ENCODE assay signal across 16 cellular contexts in genomic region chr19:39133431-39134270, GRCh38. TPM values are rescaled to one million over a fixed set of nuclear protein-coding genes. Genes with fewer than 3 reads are reported as not detected.
A peak's percentile ranks its signal among the peaks of the same experiment; 100 is the strongest.
DNase-seq lines count a peak whose midpoint lies in the region; ATAC-seq and TF ChIP-seq lines count a peak whose summit lies in the region.
"Had no signal": no experiment of that assay in that cellular context is flagged by ENCODE, and none has a peak within 500 bp of the region (broad histone marks: within the 10 kb centered on the region; RNA-seq: fewer than 3 reads in every experiment).

No MANE protein-coding gene starts in this region.

- no peaks in the 10 kb centered on the region for H3K27me3 ChIP-seq in transverse colon

- no peak for ATAC-seq in GM21737 (IDR thresholded peaks at IDR 0.05; ENCODE audit: unreplicated experiment)
- ATAC-seq: natural killer cell treated with Interleukin-12 subunit alpha and Interleukin-12 subunit beta and Interleukin-15 and Interleukin-18, amount 100 ng/mL, for 72 hours; stimulated activated effector memory CD8-positive, alpha-beta T cell treated with anti-CD3 and anti-CD28 coated beads, Interleukin-12 subunit alpha, Interleukin-12 subunit beta, amount 100 ng/mL, for 72 hours had no signal

- in situ Hi-C loops in transverse colon (cut with MboI; ENCODE audit: low pct_ligation_motif_present in 1 of 4, low pct_unique_long_range_greater_than_20kb in 1 of 4, low sequenced_read_pairs in 3 of 4): no loop called here

- no peak for TF ChIP-seq EP300 in transverse colon (IDR thresholded peaks at IDR 0.05; ENCODE audit: low read depth)

- no peaks in the 10 kb centered on the region for H3K9me3 Mint-ChIP-seq in mesothelial cell of epicardium
- no peaks in the 10 kb centered on the region for H3K9me3 Mint-ChIP-seq in immature natural killer cell
- H3K9me3 Mint-ChIP-seq: natural killer cell treated with Interleukin-12 subunit alpha and Interleukin-12 subunit beta and Interleukin-15 and Interleukin-18, amount 100 ng/mL, for 72 hours; stimulated activated effector memory CD8-positive, alpha-beta T cell treated with anti-CD3 and anti-CD28 coated beads, Interleukin-12 subunit alpha, Interleukin-12 subunit beta, amount 100 ng/mL, for 72 hours had no signal

- H3K36me3 ChIP-seq in transverse colon: no peaks in the 10 kb centered on the region

- peak overlapping the region; percentile 46 for H3K4me3 Mint-ChIP-seq in mesothelial cell of epicardium
- H3K4me3 Mint-ChIP-seq in immature natural killer cell: no peak overlapping the region
- H3K4me3 Mint-ChIP-seq: natural killer cell treated with Interleukin-12 subunit alpha and Interleukin-12 subunit beta and Interleukin-15 and Interleukin-18, amount 100 ng/mL, for 72 hours; stimulated activated effector memory CD8-positive, alpha-beta T cell treated with anti-CD3 and anti-CD28 coated beads, Interleukin-12 subunit alpha, Interleukin-12 subunit beta, amount 100 ng/mL, for 72 hours had no signal

- DNase-seq in DMS 273 (lab: John Stamatoyannopoulos, UW; ENCODE audit: unreplicated experiment): peak; percentile 41
- no peak for DNase-seq in DMS 273 treated with DMSO at 0.1 percent for 48 hours (lab: John Stamatoyannopoulos, UW)
- no peak for DNase-seq in coronary artery (ENCODE audit: low spot score)
- peak in 1 of 2 experiments; percentile 62 for DNase-seq in mesothelial cell of epicardium (ENCODE audit: low spot score in 2 of 2, unreplicated experiment in 2 of 2)
- DNase-seq in transverse colon: peak; percentile 52
- DNase-seq in Kasumi-1 (lab: John Stamatoyannopoulos, UW): no peak
- no peak for DNase-seq in immature natural killer cell
- DNase-seq: activated CD8-positive, alpha-beta memory T cell treated with anti-CD3 and anti-CD28 coated beads, Interleukin-2, amount 50 U/mL, for 4 hours; DMS53 had no signal

- 48 to 52% methylated on average over 2 to 23 of the region's 23 CpGs for WGBS in transverse colon (ENCODE audit: low coverage in 1 of 2), 2 donors

- no peak for TF ChIP-seq POLR2A in transverse colon (IDR thresholded peaks at IDR 0.05)

- peak overlapping the region; percentile 25 for H3K4me3 ChIP-seq in coronary artery
- H3K4me3 ChIP-seq in transverse colon: no peak overlapping the region

- H3K27me3 Mint-ChIP-seq in mesothelial cell of epicardium (ENCODE audit: low read depth) (no peaks in the 10 kb centered on the region), immature natural killer cell (ENCODE audit: low read depth in 3 of 3) (no peaks in the 10 kb centered on the region)
- H3K27me3 Mint-ChIP-seq: natural killer cell treated with Interleukin-12 subunit alpha and Interleukin-12 subunit beta and Interleukin-15 and Interleukin-18, amount 100 ng/mL, for 72 hours had no signal

- H3K27ac Mint-ChIP-seq in mesothelial cell of epicardium: peak overlapping the region; percentile 100
- H3K27ac Mint-ChIP-seq in immature natural killer cell: no peak overlapping the region

- no peak for TF ChIP-seq CTCF in coronary artery (IDR thresholded peaks at IDR 0.05)
- no peak for TF ChIP-seq CTCF in mesothelial cell of epicardium (IDR thresholded peaks at IDR 0.05; ENCODE audit: unreplicated experiment)
- no peak for TF ChIP-seq CTCF in transverse colon (IDR thresholded peaks at IDR 0.05)

- H3K36me3 Mint-ChIP-seq in mesothelial cell of epicardium: no peaks in the 10 kb centered on the region
- no peaks in the 10 kb centered on the region for H3K36me3 Mint-ChIP-seq in immature natural killer cell
- H3K36me3 Mint-ChIP-seq: natural killer cell treated with Interleukin-12 subunit alpha and Interleukin-12 subunit beta and Interleukin-15 and Interleukin-18, amount 100 ng/mL, for 72 hours; stimulated activated effector memory CD8-positive, alpha-beta T cell treated with anti-CD3 and anti-CD28 coated beads, Interleukin-12 subunit alpha, Interleukin-12 subunit beta, amount 100 ng/mL, for 72 hours had no signal

- intact Hi-C loops in transverse colon (cut with DNase I; ENCODE audit: low total_unique reads): no loop called here

- peaks cover 36 to 77% (median 69%) of the 10 kb centered on the region in 4 donors for H3K4me1 ChIP-seq in transverse colon

- no peaks in the 10 kb centered on the region for H3K9me3 ChIP-seq in transverse colon

- H3K4me1 Mint-ChIP-seq in mesothelial cell of epicardium (peaks cover 82% of the 10 kb centered on the region), immature natural killer cell (peaks cover 17 to 23% of the 10 kb centered on the region in 2 donors)

- peak overlapping the region in 1 of 2 donors; percentile 37 for H3K27ac ChIP-seq in coronary artery
- peak overlapping the region; percentile 33 to 72 (median 54) for H3K27ac ChIP-seq in transverse colon
- H3K27ac ChIP-seq: 22Rv1, epithelial cell of prostate had no signal

RNA-seq across cellular contexts. Expression of gene PAK4, which starts 8.1 kb away (rescaled TPM):
- total RNA-seq in mesothelial cell of epicardium (101 to 103 TPM (median 102 TPM) in 3 replicates), transverse colon (10 to 100 TPM; 43.8 to 96.1 (median 63.2) TPM)
- polyA plus RNA-seq in immature natural killer cell: 1 to 10 TPM in 2 of 3 donors, under 1 TPM in 1; 0.68 to 2.1 (median 1.5) TPM

RNA-seq across cellular contexts. Expression of gene ACP7, which starts 49.5 kb away (rescaled TPM):
- not detected in 3 replicates for total RNA-seq in mesothelial cell of epicardium
- not detected for total RNA-seq in transverse colon
- polyA plus RNA-seq in immature natural killer cell: not detected
- total RNA-seq: astrocyte, RPMI7951 had no signal

Comparison
In these comparisons a context has a peak if more than half of its experiments do, and no peak if none do; other contexts are left out.
1. DNase-seq: peak in DMS 273 (single experiment) and transverse colon (single experiment); none in DMS 273 treated with DMSO at 0.1 percent for 48 hours (single experiment), coronary artery (single experiment), Kasumi-1 (0 of 2) and immature natural killer cell (0 of 3).